8 cellular contexts compared by ENCODE assay signal in the genomic region with DNA sequence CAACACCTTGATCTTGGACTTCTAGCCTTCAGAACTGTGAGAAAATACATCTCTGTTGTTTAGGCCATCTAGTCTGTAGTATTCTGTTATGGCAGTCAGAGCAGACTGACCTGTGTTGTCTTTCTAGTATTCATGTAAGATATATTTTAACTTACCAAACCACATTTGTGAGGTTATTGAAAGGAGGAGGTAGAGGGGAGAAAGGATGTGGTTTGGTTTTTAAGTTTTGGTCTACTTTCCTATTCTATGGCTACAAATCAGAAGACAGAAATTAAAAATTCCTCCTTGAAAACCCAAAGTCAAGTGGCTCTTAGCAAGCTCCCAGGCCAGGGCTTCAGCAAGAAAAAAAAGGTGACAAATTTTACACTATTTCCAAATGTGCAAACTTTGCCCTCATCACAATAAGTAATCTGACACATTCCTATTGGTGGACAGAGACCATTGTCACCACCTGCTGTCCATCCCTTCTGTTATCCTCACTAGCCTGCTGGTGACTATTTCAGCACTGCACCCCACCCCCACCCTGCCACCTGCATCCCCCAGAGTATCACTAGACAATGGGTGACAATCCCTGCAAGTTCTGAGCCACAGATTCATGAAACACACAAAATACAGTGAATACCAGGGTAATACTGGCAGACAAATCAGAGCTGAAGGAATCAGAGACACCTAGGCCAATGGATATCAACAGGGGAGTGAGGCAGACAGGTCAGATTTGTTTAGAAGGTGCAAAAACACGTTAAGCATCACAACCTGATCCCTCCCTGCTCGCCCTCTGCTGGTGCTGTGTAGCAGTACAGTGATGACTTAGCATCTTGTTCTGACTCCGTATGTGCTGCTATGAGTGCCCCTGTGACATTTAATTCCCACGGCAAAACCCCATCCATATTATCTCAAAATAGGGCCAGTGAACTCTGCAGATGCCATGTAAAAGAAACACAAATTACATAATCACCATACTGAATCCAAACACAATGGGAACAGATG.
DNase-seq lines count a peak whose midpoint lies in the region; ATAC-seq, FAIRE-seq and TF ChIP-seq lines count a peak whose summit lies in the region.

No MANE protein-coding gene starts in this region.

- H3K9me3 Mint-ChIP-seq in nephron, result peaks cover 17% of the 10 kb centered on the region

- DNase-seq in EL (peak; percentile 13), cerebellar cortex (ENCODE audit: low spot score) (peak; percentile 62), NCI-H510A (lab: John Stamatoyannopoulos, UW) (no peak), RCC 7860 (ENCODE audit: low spot score) (no peak)

- no peak overlapping the region for H3K4me3 Mint-ChIP-seq in nephron

- H3K27ac Mint-ChIP-seq in nephron, result no peak overlapping the region

- peaks cover 49% of the 10 kb centered on the region for H3K36me3 Mint-ChIP-seq in nephron (ENCODE audit: low read depth)

- ATAC-seq in GM19467 (IDR thresholded peaks at IDR 0.05; ENCODE audit: unreplicated experiment) (peak; percentile 72), HG03575 (IDR thresholded peaks at IDR 0.05; ENCODE audit: extremely low read depth, insufficient number of reproducible peaks, low FRiP score, unreplicated experiment) (peak; percentile 76)

- peaks cover 17% of the 10 kb centered on the region for H3K4me1 Mint-ChIP-seq in nephron

- no peak for FAIRE-seq in RCC 7860 (lab: Jason Lieb, UNC)

- H3K27ac ChIP-seq in VCaP, result no peak overlapping the region

- TF ChIP-seq CTCF in VCaP (conservative IDR thresholded peaks at IDR 0.05) (peak; percentile 82), nephron (IDR thresholded peaks at IDR 0.05; ENCODE audit: unreplicated experiment in 3 of 3) (peak; percentile 18 to 39 (median 19))

- no peaks in the 10 kb centered on the region for H3K27me3 Mint-ChIP-seq in nephron (ENCODE audit: low read depth)

Comparison
In these comparisons a context has a peak if more than half of its experiments do, and no peak if none do; other contexts are left out.
1. DNase-seq: peak in EL (single experiment) and cerebellar cortex (single experiment); none in NCI-H510A (single experiment) and RCC 7860 (single experiment).